25 cellular contexts compared by ENCODE assay signal in genomic region chrX:26138043-26138442, GRCh38. TPM values are rescaled to one million over a fixed set of nuclear protein-coding genes. Genes with fewer than 3 reads are reported as not detected.
"Had no signal": no experiment of that assay in that cellular context is flagged by ENCODE, and none has a peak within 500 bp of the region (broad histone marks: within the 10 kb centered on the region; RNA-seq: fewer than 3 reads in every experiment).

Gene MAGEB18 (plus strand): TSS chrX:26138343. CDS start chrX:26138986, 643 bp downstream.

- H3K27ac Mint-ChIP-seq: T-cell had no signal

- DNase-seq: Kasumi-1, NCI-H1092, NCI-H1105 treated with DMSO at 0.1 percent for 48 hours, NCI-H1417 treated with DMSO at 0.1 percent for 48 hours, NCI-H146, NCI-H1694 treated with DMSO at 0.1 percent for 48 hours, NCI-H1930, NCI-H2081, NCI-H2107, NCI-H2227 treated with DMSO at 0.1 percent for 48 hours, NCI-H524, NCI-H526 treated with DMSO at 0.1 percent for 48 hours, NCI-H748 treated with DMSO at 0.1 percent for 48 hours, PC-3, SHP77 treated with DMSO at 0.1 percent for 48 hours, SK-N-SH, SW 1271, T-cell had no signal

- H3K4me3 ChIP-seq: SJSA1 had no signal

- H3K9ac ChIP-seq: KMS-11, SK-N-SH had no signal

- H3K36me3 ChIP-seq: SJSA1 had no signal

- H3K9me2 ChIP-seq: SK-N-SH had no signal

- H3K27ac ChIP-seq: KMS-11, SJSA1 had no signal

- H3K4me1 ChIP-seq: SJSA1 had no signal

- H3K9me3 ChIP-seq: SJSA1, SK-N-SH had no signal

- H3K27me3 Mint-ChIP-seq: T-cell had no signal

- H3K36me3 Mint-ChIP-seq: T-cell had no signal

- H3K4me3 Mint-ChIP-seq: T-cell had no signal

- H3K27me3 ChIP-seq: SJSA1 had no signal

- H3K4me2 ChIP-seq: KMS-11, SK-N-SH had no signal

- H3K4me1 Mint-ChIP-seq: T-cell had no signal

- ATAC-seq: Panc1, PC-3, Right ventricle myocardium inferior, T-cell had no signal

RNA-seq across cellular contexts. Expression of gene MAGEB18, which starts in this region (rescaled TPM):
- total RNA-seq: HT-29, M059J, NCI-H460, Right ventricle myocardium inferior, SJSA1, T-cell had no signal
- polyA plus RNA-seq: SK-N-SH had no signal
